9 cellular contexts compared by ENCODE assay signal in the genomic region with DNA sequence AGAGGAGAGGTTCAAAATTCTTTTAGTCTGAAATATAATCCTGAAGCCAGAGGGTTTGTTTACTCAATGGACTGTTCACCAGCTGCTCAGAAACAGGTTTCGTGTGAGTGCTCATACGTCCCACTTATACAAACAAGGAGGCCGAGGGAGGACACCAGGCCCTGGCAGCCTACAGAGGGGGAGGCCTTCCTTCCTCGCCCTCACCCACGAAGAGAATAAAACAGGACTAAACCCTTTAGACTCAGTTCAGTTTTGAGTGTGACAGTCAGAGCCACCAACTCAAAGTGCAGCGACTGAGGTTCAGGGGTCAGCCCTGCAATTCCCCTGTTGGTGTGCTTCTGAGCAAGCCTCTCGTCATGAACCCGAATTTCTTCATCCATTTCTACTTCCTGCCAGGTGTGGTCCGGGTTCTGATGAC. TPM values are rescaled to one million over a fixed set of nuclear protein-coding genes. Genes with fewer than 3 reads are reported as not detected.
DNase-seq lines count a peak whose midpoint lies in the region; ATAC-seq and TF ChIP-seq lines count a peak whose summit lies in the region.
"Had no signal": no experiment of that assay in that cellular context is flagged by ENCODE, and none has a peak within 500 bp of the region (broad histone marks: within the 10 kb centered on the region; RNA-seq: fewer than 3 reads in every experiment).

No MANE protein-coding gene starts in this region.

- no peak overlapping the region for H3K4me3 ChIP-seq in upper lobe of right lung

- no peaks in the 10 kb centered on the region for H3K9me3 ChIP-seq in upper lobe of right lung

- TF ChIP-seq CTCF in upper lobe of right lung (IDR thresholded peaks at IDR 0.05): no peak

- peaks cover 15% of the 10 kb centered on the region for H3K4me1 ChIP-seq in upper lobe of right lung

- no peaks in the 10 kb centered on the region for H3K27me3 ChIP-seq in upper lobe of right lung

- intact Hi-C loops in upper lobe of right lung (cut with DNase I): no loop called here

- H3K27ac ChIP-seq in upper lobe of right lung: peak overlapping the region; percentile 78

- ATAC-seq in upper lobe of right lung: peak; percentile 80

- peak; percentile 53 for DNase-seq in SIG-M5 treated with dmso at 0.1 percent for 504 hours (lab: John Stamatoyannopoulos, UW; ENCODE audit: unreplicated experiment)
- DNase-seq in SIG-M5 (lab: John Stamatoyannopoulos, UW): no peak
- peak; percentile 83 for DNase-seq in NCI-H774 (lab: John Stamatoyannopoulos, UW)
- peak; percentile 53 for DNase-seq in kidney glomerular epithelial cell (lab: John Stamatoyannopoulos, UW)
- DNase-seq in upper lobe of right lung: no peak
- no peak for DNase-seq in HK-2 (ENCODE audit: unreplicated experiment)
- no peak for DNase-seq in stimulated activated CD4-positive, alpha-beta T cell treated with anti-CD3 and anti-CD28 coated beads, Interleukin-4, amount 100 ng/mL, for 1 hour
- DNase-seq in ecto neural progenitor cell (ENCODE audit: low spot score): no peak
- DNase-seq: activated CD4-positive, CD25-positive, alpha-beta regulatory T cell treated with anti-CD3 and anti-CD28 coated beads, Interleukin-2, amount 50 U/mL, for 72 hours had no signal

- H3K36me3 ChIP-seq in upper lobe of right lung: no peaks in the 10 kb centered on the region

RNA-seq across cellular contexts. Expression of gene FAM174B, which starts 17.3 kb away (rescaled TPM):
- total RNA-seq in upper lobe of right lung: 62.9 TPM

Comparison
In these comparisons a context has a peak if more than half of its experiments do, and no peak if none do; other contexts are left out.
1. DNase-seq: peak in SIG-M5 treated with dmso at 0.1 percent for 504 hours (single experiment), NCI-H774 (single experiment) and kidney glomerular epithelial cell (single experiment); none in SIG-M5 (single experiment), upper lobe of right lung (single experiment), HK-2 (single experiment), stimulated activated CD4-positive, alpha-beta T cell treated with anti-CD3 and anti-CD28 coated beads, Interleukin-4, amount 100 ng/mL, for 1 hour (single experiment) and ecto neural progenitor cell (single experiment).